In genomic region chr19:40616178-40616577, GRCh38 we compare ENCODE assay signal across 2 cellular contexts.
TF ChIP-seq lines count a peak whose summit lies in the region.

No MANE protein-coding gene starts in this region.

TF ChIP-seq in K562, 482 proteins besides CTCF, POLR2A, EP300 and RAD21:
- no peak for TF ChIP-seq PHB2 (IDR thresholded peaks at IDR 0.05; ENCODE audit: low read depth)
- no peak for TF ChIP-seq ZNF707 (CRISPR knock-in tag; conservative IDR thresholded peaks at IDR 0.05)
- TF ChIP-seq ZNF133 (CRISPR knock-in tag; IDR thresholded peaks at IDR 0.05): no peak
- no peak for TF ChIP-seq DDX20 (tag; IDR thresholded peaks at IDR 0.05; ENCODE audit: low read depth)
- TF ChIP-seq DNMT1 (IDR thresholded peaks at IDR 0.05): no peak
- TF ChIP-seq CTCFL (IDR thresholded peaks at IDR 0.05; ENCODE audit: borderline replicate concordance, insufficient read depth, low read depth, low read length, poor library complexity, severe bottlenecking): no peak
- no peak for TF ChIP-seq TEAD1 (CRISPR knock-in tag; IDR thresholded peaks at IDR 0.05)
- no peak for TF ChIP-seq FOXP4 (CRISPR knock-in tag; IDR thresholded peaks at IDR 0.05; ENCODE audit: borderline replicate concordance)
- TF ChIP-seq TOE1 (IDR thresholded peaks at IDR 0.05; ENCODE audit: borderline replicate concordance): no peak
- TF ChIP-seq TOE1 (CRISPR knock-in tag; IDR thresholded peaks at IDR 0.05; ENCODE audit: borderline replicate concordance, low read depth): no peak
- TF ChIP-seq USF2 (CRISPR knock-in tag; IDR thresholded peaks at IDR 0.05): no peak
- TF ChIP-seq LARP7 (IDR thresholded peaks at IDR 0.05): no peak
- no peak for TF ChIP-seq POU5F1 (IDR thresholded peaks at IDR 0.05; ENCODE audit: borderline replicate concordance, low read depth, low read length, partially characterized antibody)
- TF ChIP-seq MCM3 (IDR thresholded peaks at IDR 0.05): no peak
- TF ChIP-seq MIER1 (IDR thresholded peaks at IDR 0.05; ENCODE audit: low read depth): no peak
- no peak for TF ChIP-seq HLTF (IDR thresholded peaks at IDR 0.05)
- no peak for TF ChIP-seq DEAF1 (CRISPR knock-in tag; IDR thresholded peaks at IDR 0.05)
- no peak for TF ChIP-seq CBX1 (IDR thresholded peaks at IDR 0.05; ENCODE audit: low read depth)
- no peak for TF ChIP-seq GABPB2 (CRISPR knock-in tag; conservative IDR thresholded peaks at IDR 0.05)

TF ChIP-seq in HepG2, 621 proteins besides CTCF, POLR2A, EP300 and RAD21:
- TF ChIP-seq TCF12 (IDR thresholded peaks at IDR 0.05) (no peak), TCF12 (CRISPR knock-in tag; IDR thresholded peaks at IDR 0.05) (no peak), NCOA2 (CRISPR knock-in tag; IDR thresholded peaks at IDR 0.05) (no peak), E2F2 (CRISPR knock-in tag; IDR thresholded peaks at IDR 0.05; ENCODE audit: borderline replicate concordance) (no peak), FOXP1 (IDR thresholded peaks at IDR 0.05) (no peak), FOXP1 (CRISPR knock-in tag; IDR thresholded peaks at IDR 0.05) (no peak), PRMT3 (CRISPR knock-in tag; IDR thresholded peaks at IDR 0.05; ENCODE audit: borderline replicate concordance, low read depth) (no peak), ZNF235 (CRISPR knock-in tag; IDR thresholded peaks at IDR 0.05; ENCODE audit: borderline replicate concordance) (no peak), FIP1L1 (IDR thresholded peaks at IDR 0.05; ENCODE audit: borderline replicate concordance, insufficient read depth, low read depth, low read length) (no peak), PRDM4 (CRISPR knock-in tag; IDR thresholded peaks at IDR 0.05; ENCODE audit: borderline replicate concordance) (no peak), ZNF75D (CRISPR knock-in tag; IDR thresholded peaks at IDR 0.05; ENCODE audit: borderline replicate concordance) (no peak), ZSCAN25 (CRISPR knock-in tag; IDR thresholded peaks at IDR 0.05) (no peak), MXI1 (IDR thresholded peaks at IDR 0.05; ENCODE audit: borderline replicate concordance, low read depth, low read length) (no peak), ZNF207 (IDR thresholded peaks at IDR 0.05; ENCODE audit: borderline replicate concordance) (no peak), GTF2F1 (IDR thresholded peaks at IDR 0.05; ENCODE audit: low read length) (no peak), ZBTB34 (CRISPR knock-in tag; IDR thresholded peaks at IDR 0.05) (no peak), ZMYM4 (CRISPR knock-in tag; IDR thresholded peaks at IDR 0.05) (no peak), ZNF772 (CRISPR knock-in tag; IDR thresholded peaks at IDR 0.05) (no peak), ZNF879 (CRISPR knock-in tag; IDR thresholded peaks at IDR 0.05) (no peak), FOXA3 (CRISPR knock-in tag; IDR thresholded peaks at IDR 0.05) (no peak), NR2F2 (IDR thresholded peaks at IDR 0.05; ENCODE audit: borderline replicate concordance, low read depth) (no peak), TRIM24 (CRISPR knock-in tag; IDR thresholded peaks at IDR 0.05) (no peak)
